Comparison of ENCODE assay signal across 8 cellular contexts in genomic region chr21:43975469-43976098, GRCh38. TPM values are rescaled to one million over a fixed set of nuclear protein-coding genes. Genes with fewer than 3 reads are reported as not detected.
DNase-seq lines count a peak whose midpoint lies in the region; ATAC-seq and TF ChIP-seq lines count a peak whose summit lies in the region.

No MANE protein-coding gene starts in this region.

- H3K27ac Mint-ChIP-seq in activated T-helper 17 cell treated with anti-CD3 and anti-CD28 coated beads, Interleukin-2, amount 50 U/mL, for 72 hours: peak overlapping the region; percentile 6

- H3K36me3 Mint-ChIP-seq in activated T-helper 17 cell treated with anti-CD3 and anti-CD28 coated beads, Interleukin-2, amount 50 U/mL, for 72 hours (ENCODE audit: low read depth): peaks cover 50% of the 10 kb centered on the region

- peak overlapping the region; percentile 28 for H3K4me3 ChIP-seq in HUES6 (ENCODE audit: low read depth, low read length)

- H3K27ac ChIP-seq in HUES6 (ENCODE audit: low read depth, low read length): no peak overlapping the region
- H3K27ac ChIP-seq in foreskin keratinocyte: no peak overlapping the region

- H3K9me3 ChIP-seq in HUES6 (ENCODE audit: control insufficient read depth, insufficient read depth, low read depth, low read length): no peaks in the 10 kb centered on the region

- TF ChIP-seq CTCF in foreskin keratinocyte (conservative IDR thresholded peaks at IDR 0.05): peak; percentile 89

- H3K4me1 ChIP-seq in HUES6 (ENCODE audit: control insufficient read depth, insufficient read depth, low read length) (no peaks in the 10 kb centered on the region), foreskin keratinocyte (no peaks in the 10 kb centered on the region)

- peak; percentile 81 for DNase-seq in G401 (ENCODE audit: low spot score)
- DNase-seq in RPMI7951 (ENCODE audit: low read depth): peak; percentile 31
- peak; percentile 17 to 34 for DNase-seq in foreskin keratinocyte
- peak; percentile 54 for DNase-seq in occipital lobe (lab: John Stamatoyannopoulos, UW)
- peak; percentile 86 for DNase-seq in superior temporal gyrus (ENCODE audit: extremely low spot score)

- peak; percentile 93 for ATAC-seq in activated T-helper 17 cell treated with anti-CD3 and anti-CD28 coated beads, Interleukin-2, amount 50 U/mL, for 72 hours (replicated peaks)
- ATAC-seq in foreskin keratinocyte (peak; percentile 83), HG02678 (IDR thresholded peaks at IDR 0.05; ENCODE audit: unreplicated experiment) (no peak)

- H3K27me3 ChIP-seq in HUES6 (ENCODE audit: control insufficient read depth, insufficient read depth, low read length) (no peaks in the 10 kb centered on the region), foreskin keratinocyte (no peaks in the 10 kb centered on the region)

- H3K4me3 Mint-ChIP-seq in activated T-helper 17 cell treated with anti-CD3 and anti-CD28 coated beads, Interleukin-2, amount 50 U/mL, for 72 hours: no peak overlapping the region

- in situ Hi-C loops in G401 (cut with HindIII; ENCODE audit: low sequenced_read_pairs): no loop called here

- no peaks in the 10 kb centered on the region for H3K27me3 Mint-ChIP-seq in activated T-helper 17 cell treated with anti-CD3 and anti-CD28 coated beads, Interleukin-2, amount 50 U/mL, for 72 hours

- H3K9me3 Mint-ChIP-seq in activated T-helper 17 cell treated with anti-CD3 and anti-CD28 coated beads, Interleukin-2, amount 50 U/mL, for 72 hours: no peaks in the 10 kb centered on the region

- peaks cover 13% of the 10 kb centered on the region for H3K4me1 Mint-ChIP-seq in activated T-helper 17 cell treated with anti-CD3 and anti-CD28 coated beads, Interleukin-2, amount 50 U/mL, for 72 hours

- H3K9ac ChIP-seq in HUES6 (ENCODE audit: low read length): no peak overlapping the region

- H3K36me3 ChIP-seq in HUES6 (ENCODE audit: control insufficient read depth, insufficient read depth, low read length): no peaks in the 10 kb centered on the region

RNA-seq across cellular contexts. Expression of gene TRAPPC10, which starts 36.5 kb away (rescaled TPM):
- 11.1 and 15.4 TPM in 2 replicates for total RNA-seq in G401 (2014; rRNA removed; shearing (Covaris generic))
- 11.8 and 24.5 TPM in 2 replicates for total RNA-seq in RPMI7951 (2014; rRNA removed; shearing (Covaris generic))
- 10 to 100 TPM; 48.5 to 72.8 TPM for total RNA-seq in activated T-helper 17 cell treated with anti-CD3 and anti-CD28 coated beads, Interleukin-2, amount 50 U/mL, for 72 hours
- total RNA-seq in foreskin keratinocyte: 24.3 and 27.5 TPM in 2 replicates
- polyA plus RNA-seq in foreskin keratinocyte: 6.0 and 6.7 TPM in 2 replicates
- 23.1 TPM for total RNA-seq in occipital lobe

Comparison
In these comparisons a context has a peak if more than half of its experiments do, and no peak if none do; other contexts are left out.
1. DNase-seq: peak in every context shown above with its lines; median percentile 86 in superior temporal gyrus; 81 in G401; 54 in occipital lobe; 31 in RPMI7951; 26 in foreskin keratinocyte.